In the genomic region with DNA sequence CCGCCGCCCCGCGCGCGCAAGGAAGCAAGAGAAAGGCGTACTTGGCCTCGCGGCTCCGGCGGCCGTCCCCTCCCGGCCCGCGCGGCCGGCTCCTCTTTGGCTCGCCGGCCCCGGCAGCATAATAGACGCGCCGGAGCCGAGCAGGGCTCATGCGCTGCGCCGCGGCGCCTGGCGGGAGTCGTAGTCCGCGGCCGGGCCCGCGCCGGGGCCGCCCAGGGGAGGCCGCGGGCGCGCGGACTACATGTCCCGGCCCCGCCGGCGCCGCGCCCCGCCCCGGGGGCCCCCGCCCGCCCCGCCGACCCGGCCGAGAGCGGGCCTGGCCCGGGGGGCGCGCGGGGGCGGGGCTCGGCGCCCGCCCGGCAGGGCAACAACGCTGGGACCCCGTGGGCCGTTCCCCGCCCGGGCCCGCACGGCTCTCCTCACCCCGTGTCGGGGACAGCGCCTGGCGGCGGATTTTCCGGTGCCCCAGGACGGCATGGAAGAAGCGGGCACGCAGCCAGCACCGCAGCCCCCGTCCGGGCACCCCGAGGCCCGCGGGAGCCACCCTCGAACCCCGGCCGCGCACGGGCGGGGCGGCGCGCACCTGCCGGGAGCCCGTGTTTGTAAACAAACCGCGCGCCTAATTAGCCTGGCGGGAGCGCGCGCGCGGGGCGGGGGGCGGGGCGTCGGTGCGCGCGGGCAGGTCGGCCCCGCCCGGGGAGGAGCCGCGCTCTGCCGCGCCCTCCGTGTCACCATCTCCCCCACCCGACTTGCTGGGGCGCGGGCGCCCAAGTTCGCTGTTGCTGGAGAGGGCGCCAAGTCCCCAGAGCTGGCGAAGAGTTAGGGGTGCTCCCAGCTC, we compare ENCODE assay signal across 8 cellular contexts. TPM values are rescaled to one million over a fixed set of nuclear protein-coding genes. Genes with fewer than 3 reads are reported as not detected.
DNase-seq lines count a peak whose midpoint lies in the region; ATAC-seq and TF ChIP-seq lines count a peak whose summit lies in the region.

A gene (minus strand): TSS at position 123 of the 838 bp plus-strand sequence. CDS start 14,549 bp downstream, outside the sequence.

- H3K27me3 ChIP-seq in colonic mucosa, result no peaks in the 10 kb centered on the region

- peak; percentile 64 to 83 for DNase-seq in AML-193 (lab: John Stamatoyannopoulos, UW)
- peak; percentile 64 for DNase-seq in NCI-H446 treated with DMSO at 0.1 percent for 48 hours (lab: John Stamatoyannopoulos, UW)
- DNase-seq in activated CD4-positive, alpha-beta T cell treated with anti-CD3 and anti-CD28 coated beads for 4 hours, result peak; percentile 74 to 78
- peak; percentile 79 for DNase-seq in colonic mucosa
- peak; percentile 88 for DNase-seq in left lobe of liver (ENCODE audit: low spot score)
- peak; percentile 80 to 82 for DNase-seq in stimulated activated CD4-positive, alpha-beta T cell treated with anti-CD3 and anti-CD28 coated beads, Interleukin-2, amount 100 ng/mL, for 24 hours

- ATAC-seq in GM19025 (IDR thresholded peaks at IDR 0.05; ENCODE audit: low read depth, unreplicated experiment), result peak; percentile 73
- ATAC-seq in HG03342 (IDR thresholded peaks at IDR 0.05; ENCODE audit: unreplicated experiment), result peak; percentile 72
- peak; percentile 85 for ATAC-seq in left lobe of liver

- peak within 1 kb of the TSS; percentile 93 for H3K27ac ChIP-seq in colonic mucosa

- intact Hi-C loops in colonic mucosa (cut with DNase I), result no loop called here

- TF ChIP-seq CTCF in colonic mucosa (IDR thresholded peaks at IDR 0.05), result no peak

- H3K36me3 ChIP-seq in colonic mucosa, result no peaks in the 10 kb centered on the region

- H3K4me3 ChIP-seq in colonic mucosa, result peak within 1 kb of the TSS; percentile 57

- peak within 1 kb of the TSS; percentile 81 to 90 for H3K9ac ChIP-seq in colonic mucosa (ENCODE audit: low read depth in 2 of 2, low read length in 2 of 2)

- H3K4me1 ChIP-seq in colonic mucosa, result peaks cover 3% of the 10 kb centered on the region

- no peaks in the 10 kb centered on the region for H3K9me3 ChIP-seq in colonic mucosa

RNA-seq across cellular contexts. Expression of the gene that starts here (rescaled TPM):
- 10 to 100 TPM; 26.8 to 50.9 TPM for total RNA-seq in colonic mucosa
- 24.6 TPM for total RNA-seq in left lobe of liver

Comparison
In these comparisons a context has a peak if more than half of its experiments do, and no peak if none do; other contexts are left out.
1. Peak in every context shown above with its lines: DNase-seq, ATAC-seq, H3K4me3 ChIP-seq and H3K27ac ChIP-seq.